ENCODE assay signal across 8 cellular contexts in genomic region chr6:90586675-90587638, GRCh38. TPM values are rescaled to one million over a fixed set of nuclear protein-coding genes. Genes with fewer than 3 reads are reported as not detected.
DNase-seq lines count a peak whose midpoint lies in the region; TF ChIP-seq lines count a peak whose summit lies in the region.

TSS of gene MAP3K7 (minus strand) at chr6:90587072. CDS start at chr6:90586883, 189 bp downstream.

- peaks cover 30% of the 10 kb centered on the region for H3K4me1 Mint-ChIP-seq in nephron
- peaks cover 47% of the 10 kb centered on the region for H3K4me1 Mint-ChIP-seq in stimulated activated naive CD8-positive, alpha-beta T cell treated with anti-CD3 and anti-CD28 coated beads, Interleukin-15, Interleukin-2, amounts not matched to agents 100 ng/mL and 50 ng/mL, for 24 hours (ENCODE audit: low read depth)

- H3K27ac Mint-ChIP-seq in nephron = peak within 1 kb of the TSS; percentile 97 to 100 (median 100)
- peak within 1 kb of the TSS; percentile 98 for H3K27ac Mint-ChIP-seq in stimulated activated naive CD8-positive, alpha-beta T cell treated with anti-CD3 and anti-CD28 coated beads, Interleukin-15, Interleukin-2, amounts not matched to agents 100 ng/mL and 50 ng/mL, for 24 hours

- no peak for TF ChIP-seq CTCF in fibroblast of the aortic adventitia (IDR thresholded peaks at IDR 0.05; ENCODE audit: insufficient read depth, low read length)
- no peak for TF ChIP-seq CTCF in nephron (IDR thresholded peaks at IDR 0.05; ENCODE audit: unreplicated experiment in 3 of 3)

- no peaks in the 10 kb centered on the region for H3K36me3 Mint-ChIP-seq in nephron (ENCODE audit: low read depth)
- peaks cover 4% of the 10 kb centered on the region for H3K36me3 Mint-ChIP-seq in stimulated activated naive CD8-positive, alpha-beta T cell treated with anti-CD3 and anti-CD28 coated beads, Interleukin-15, Interleukin-2, amounts not matched to agents 100 ng/mL and 50 ng/mL, for 24 hours (ENCODE audit: low read depth)

- peak within 1 kb of the TSS; percentile 91 to 98 (median 93) for H3K4me3 Mint-ChIP-seq in nephron
- H3K4me3 Mint-ChIP-seq in stimulated activated naive CD8-positive, alpha-beta T cell treated with anti-CD3 and anti-CD28 coated beads, Interleukin-15, Interleukin-2, amounts not matched to agents 100 ng/mL and 50 ng/mL, for 24 hours = peak within 1 kb of the TSS; percentile 97

- H3K9me3 Mint-ChIP-seq in nephron = no peaks in the 10 kb centered on the region
- H3K9me3 Mint-ChIP-seq in stimulated activated naive CD8-positive, alpha-beta T cell treated with anti-CD3 and anti-CD28 coated beads, Interleukin-15, Interleukin-2, amounts not matched to agents 100 ng/mL and 50 ng/mL, for 24 hours = no peaks in the 10 kb centered on the region

- H3K36me3 ChIP-seq in H7 (replicated peaks; ENCODE audit: control insufficient read depth, insufficient read depth, low read length) = no peaks in the 10 kb centered on the region

- peak; percentile 98 for DNase-seq in ELF-1 (ENCODE audit: low read depth, low spot score)
- peak; percentile 85 for DNase-seq in H7
- DNase-seq in M059J (ENCODE audit: low read depth) = peak; percentile 93
- peak; percentile 91 for DNase-seq in SHP77 (lab: John Stamatoyannopoulos, UW)
- peak; percentile 89 for DNase-seq in activated effector memory CD4-positive, alpha-beta T cell treated with Interleukin-2 at 50 U/mL for 16 hours
- peak; percentile 98 for DNase-seq in fibroblast of the aortic adventitia (ENCODE audit: low read depth)

- no peaks in the 10 kb centered on the region for H3K27me3 Mint-ChIP-seq in nephron (ENCODE audit: low read depth)
- peaks cover 15% of the 10 kb centered on the region for H3K27me3 Mint-ChIP-seq in stimulated activated naive CD8-positive, alpha-beta T cell treated with anti-CD3 and anti-CD28 coated beads, Interleukin-15, Interleukin-2, amounts not matched to agents 100 ng/mL and 50 ng/mL, for 24 hours

- H3K4me3 ChIP-seq in H7 (ENCODE audit: insufficient read depth, low read depth, low read length) (peak within 1 kb of the TSS; percentile 96), fibroblast of the aortic adventitia (ENCODE audit: low read depth, low read length) (peak within 1 kb of the TSS; percentile 87)

- H3K27me3 ChIP-seq in H7 (ENCODE audit: control insufficient read depth, insufficient read depth, low read length) = peaks cover 2% of the 10 kb centered on the region; the same call in 1 of the 2 replicates

RNA-seq across cellular contexts. Expression of gene MAP3K7, which starts in this region (rescaled TPM):
- total RNA-seq in H7 (2014; rRNA removed; shearing (Covaris generic)) = 35.2 and 46.8 TPM in 2 replicates
- total RNA-seq in M059J (2014; rRNA removed; shearing (Covaris generic)) = 17.1 and 20.5 TPM in 2 replicates
- 28.8 and 36.0 TPM in 2 replicates for total RNA-seq in fibroblast of the aortic adventitia (ENCODE audit: low replicate concordance)

Comparison
In these comparisons a context has a peak if more than half of its experiments do, and no peak if none do; other contexts are left out.
1. Peak in every context shown above with its lines: DNase-seq and H3K4me3 ChIP-seq.